In genomic region chr6:170243791-170244291, GRCh38 we compare ENCODE assay signal across 1 cellular context.
TF ChIP-seq lines count a peak whose summit lies in the region.

No MANE protein-coding gene starts in this region.

TF ChIP-seq in H1, 55 proteins besides CTCF, POLR2A, EP300 and RAD21:
- TF ChIP-seq E2F6 (IDR thresholded peaks at IDR 0.05) (no peak), CREB1 (IDR thresholded peaks at IDR 0.05) (no peak), KDM4A (IDR thresholded peaks at IDR 0.05; ENCODE audit: low read depth, low read length, severe bottlenecking) (no peak)
TF ChIP-seq in H1: peak in this region for 0.
